11 cellular contexts compared by ENCODE assay signal in the genomic region with DNA sequence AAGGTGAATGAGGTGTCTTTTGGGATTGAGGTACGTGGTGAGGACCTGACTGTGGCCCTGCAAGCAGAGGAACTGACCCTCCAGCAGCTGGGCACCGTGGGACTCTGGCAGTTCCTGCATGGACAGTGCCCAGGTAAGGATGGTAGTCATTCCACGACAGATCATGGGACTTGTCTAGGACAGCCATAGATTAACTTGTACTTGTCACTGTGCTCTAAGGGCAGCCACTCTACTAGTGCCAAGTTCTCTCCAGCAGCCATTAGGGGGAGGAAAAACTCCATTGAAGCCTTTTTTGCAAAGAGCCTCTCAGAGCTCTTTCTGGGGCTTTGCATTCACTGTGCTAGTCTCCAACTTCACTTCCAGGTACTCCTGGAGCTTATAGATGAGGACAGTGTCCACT. TPM values are rescaled to one million over a fixed set of nuclear protein-coding genes. Genes with fewer than 3 reads are reported as not detected.
A peak's percentile ranks its signal among the peaks of the same experiment; 100 is the strongest.
DNase-seq lines count a peak whose midpoint lies in the region; ATAC-seq and TF ChIP-seq lines count a peak whose summit lies in the region.
"Had no signal": no experiment of that assay in that cellular context is flagged by ENCODE, and none has a peak within 500 bp of the region (broad histone marks: within the 10 kb centered on the region; RNA-seq: fewer than 3 reads in every experiment).

No MANE protein-coding gene starts in this region.

- ATAC-seq in left ventricle myocardium superior (peak; percentile 68), HG02852 (IDR thresholded peaks at IDR 0.05; ENCODE audit: unreplicated experiment) (no peak)
- ATAC-seq: stimulated activated naive B cell treated with anti-CD40 and anti-IgM and Interleukin-4, amounts not matched to agents 10 μg/mL and 1 μg/mL and 100 μg/mL, for 72 hours had no signal

- intact Hi-C loops in left ventricle myocardium superior (cut with micrococcal nuclease): no loop called here

- DNase-seq in G401 (ENCODE audit: low spot score): peak; percentile 9
- peak; percentile 29 for DNase-seq in HT-29 (ENCODE audit: low spot score)
- DNase-seq in cardiac fibroblast (ENCODE audit: low read depth in 2 of 2): peak; percentile 16 to 22
- no peak for DNase-seq in left ventricle myocardium superior
- DNase-seq in NCI-H2081 (lab: John Stamatoyannopoulos, UW): no peak
- DNase-seq in HPDE6-E6E7 (ENCODE audit: extremely low spot score): no peak
- no peak for DNase-seq in NCI-H187 treated with DMSO at 0.1 percent for 48 hours (lab: John Stamatoyannopoulos, UW)
- DNase-seq: colonic mucosa; NCI-H2171; stimulated activated naive B cell treated with anti-CD40 and anti-IgM and Interleukin-4, amounts not matched to agents 10 μg/mL and 1 μg/mL and 100 μg/mL, for 72 hours had no signal

- in situ Hi-C loops in G401 (cut with HindIII; ENCODE audit: low sequenced_read_pairs): no loop called here

- no peak overlapping the region for H3K4me3 ChIP-seq in cardiac fibroblast (replicated peaks in 1 of 2; ENCODE audit: low read depth in 2 of 2, low read length in 2 of 2)
- H3K4me3 ChIP-seq: colonic mucosa had no signal

- no peak for TF ChIP-seq CTCF in cardiac fibroblast (IDR thresholded peaks at IDR 0.05; ENCODE audit: low read depth, low read length)

RNA-seq across cellular contexts. Expression of a gene that starts 20.4 kb away (rescaled TPM):
- total RNA-seq in G401 (2014; rRNA removed; shearing (Covaris generic)): 69.3 and 79.8 TPM in 2 replicates
- 17.6 and 22.2 TPM in 2 replicates for total RNA-seq in HT-29 (2014; rRNA removed; shearing (Covaris generic))
- 18.9 TPM for total RNA-seq in left ventricle myocardium superior

RNA-seq across cellular contexts. Expression of a gene that starts 21.6 kb away (rescaled TPM):
- total RNA-seq in G401 (2014; rRNA removed; shearing (Covaris generic)): 12.3 and 14.2 TPM in 2 replicates
- 23.4 and 25.2 TPM in 2 replicates for total RNA-seq in HT-29 (2014; rRNA removed; shearing (Covaris generic))
- total RNA-seq in left ventricle myocardium superior: 29.1 TPM

Comparison
In these comparisons a context has a peak if more than half of its experiments do, and no peak if none do; other contexts are left out.
1. DNase-seq: peak in G401 (single experiment), HT-29 (single experiment) and cardiac fibroblast (2 of 2); none in left ventricle myocardium superior (single experiment), NCI-H2081 (0 of 2), HPDE6-E6E7 (single experiment) and NCI-H187 treated with DMSO at 0.1 percent for 48 hours (single experiment).